1 cellular context compared by ENCODE assay signal in genomic region chr4:73404042-73404441, GRCh38.
TF ChIP-seq lines count a peak whose summit lies in the region.

Gene ALB (plus strand): TSS chr4:73404287. CDS start chr4:73404328, 41 bp downstream.

TF ChIP-seq in HepG2, 621 proteins besides CTCF, POLR2A, EP300 and RAD21 (continues in another document):
- TF ChIP-seq, protein P1, sequence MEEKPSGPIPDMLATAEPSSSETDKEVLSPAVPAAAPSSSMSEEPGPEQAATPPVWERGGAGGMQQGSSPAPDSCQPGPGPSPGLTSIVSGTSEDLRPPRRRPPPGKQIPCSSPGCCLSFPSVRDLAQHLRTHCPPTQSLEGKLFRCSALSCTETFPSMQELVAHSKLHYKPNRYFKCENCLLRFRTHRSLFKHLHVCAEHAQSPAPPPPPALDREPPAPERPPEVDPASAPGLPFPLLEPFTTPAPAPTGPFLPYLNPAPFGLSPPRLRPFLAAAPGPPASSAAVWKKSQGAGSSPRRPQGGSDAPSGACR (CRISPR knock-in tag; IDR thresholded peaks at IDR 0.05): no peak
- TF ChIP-seq MTF2 (CRISPR knock-in tag; IDR thresholded peaks at IDR 0.05; ENCODE audit: borderline replicate concordance) (no peak), ZFP36L2 (CRISPR knock-in tag; IDR thresholded peaks at IDR 0.05) (no peak), NCOA2 (CRISPR knock-in tag; IDR thresholded peaks at IDR 0.05) (peak; percentile 78), CEBPG (CRISPR knock-in tag; IDR thresholded peaks at IDR 0.05) (no peak), NCOR1 (IDR thresholded peaks at IDR 0.05; ENCODE audit: borderline replicate concordance, low read length) (no peak), MYPOP (CRISPR knock-in tag; IDR thresholded peaks at IDR 0.05) (no peak; the same call in 1 of the 2 replicates), TBX3 (IDR thresholded peaks at IDR 0.05; ENCODE audit: borderline replicate concordance) (no peak), ZNF543 (CRISPR knock-in tag; IDR thresholded peaks at IDR 0.05) (no peak), MYC (CRISPR knock-in tag; IDR thresholded peaks at IDR 0.05; ENCODE audit: borderline replicate concordance) (no peak), WIZ (CRISPR knock-in tag; IDR thresholded peaks at IDR 0.05) (no peak), DBP (CRISPR knock-in tag; IDR thresholded peaks at IDR 0.05; ENCODE audit: not compliant biosample characterization) (peak; percentile 60), ZFY (CRISPR knock-in tag; IDR thresholded peaks at IDR 0.05) (peak; percentile 27; the same call in 1 of the 2 replicates), FOXJ3 (CRISPR knock-in tag; IDR thresholded peaks at IDR 0.05; ENCODE audit: borderline replicate concordance) (peak; percentile 87; the same call in 1 of the 2 replicates), ZBTB44 (CRISPR knock-in tag; IDR thresholded peaks at IDR 0.05) (no peak), TARDBP (CRISPR knock-in tag; IDR thresholded peaks at IDR 0.05) (no peak), HOXA5 (CRISPR knock-in tag; IDR thresholded peaks at IDR 0.05) (peak; percentile 65; the same call in 1 of the 2 replicates), ZNF772 (CRISPR knock-in tag; IDR thresholded peaks at IDR 0.05) (no peak), ZNF160 (CRISPR knock-in tag; IDR thresholded peaks at IDR 0.05) (no peak; the same call in 1 of the 2 replicates), EEA1 (CRISPR knock-in tag; IDR thresholded peaks at IDR 0.05; ENCODE audit: borderline replicate concordance) (no peak), E2F2 (CRISPR knock-in tag; IDR thresholded peaks at IDR 0.05; ENCODE audit: borderline replicate concordance) (no peak), ZNF550 (CRISPR knock-in tag; IDR thresholded peaks at IDR 0.05; ENCODE audit: borderline replicate concordance) (no peak), ZNF660 (CRISPR knock-in tag; IDR thresholded peaks at IDR 0.05; ENCODE audit: borderline replicate concordance, low read depth) (no peak), XBP1 (CRISPR knock-in tag; IDR thresholded peaks at IDR 0.05) (no peak), TP53 (CRISPR knock-in tag; conservative IDR thresholded peaks at IDR 0.05) (peak; percentile 74; the same call in 1 of the 2 replicates), KDM1A (CRISPR knock-in tag; IDR thresholded peaks at IDR 0.05) (no peak), ZMYM2 (CRISPR knock-in tag; IDR thresholded peaks at IDR 0.05) (no peak), ZNF7 (CRISPR knock-in tag; IDR thresholded peaks at IDR 0.05) (no peak; the same call in 1 of the 2 replicates), ZNF207 (IDR thresholded peaks at IDR 0.05; ENCODE audit: borderline replicate concordance) (no peak), ZNF720 (CRISPR knock-in tag; IDR thresholded peaks at IDR 0.05) (no peak), ARNT2 (CRISPR knock-in tag; IDR thresholded peaks at IDR 0.05; ENCODE audit: low read depth) (0 out of 2 replicates have a peak, but pooled peaks have one; percentile 54), ZSCAN12 (CRISPR knock-in tag; IDR thresholded peaks at IDR 0.05) (no peak), ZNF333 (CRISPR knock-in tag; IDR thresholded peaks at IDR 0.05; ENCODE audit: borderline replicate concordance) (no peak), SMC3 (IDR thresholded peaks at IDR 0.05; ENCODE audit: low read length) (no peak), NFE2L2 (IDR thresholded peaks at IDR 0.05; ENCODE audit: low read length) (no peak), HCFC1 (IDR thresholded peaks at IDR 0.05; ENCODE audit: low read depth, low read length) (no peak), ZNF430 (CRISPR knock-in tag; IDR thresholded peaks at IDR 0.05) (0 out of 2 replicates have a peak, but pooled peaks have one; percentile 27), ZNF276 (CRISPR knock-in tag; IDR thresholded peaks at IDR 0.05; ENCODE audit: low read depth) (no peak), SKI (IDR thresholded peaks at IDR 0.05; ENCODE audit: partially characterized antibody) (no peak), BCL6 (CRISPR knock-in tag; IDR thresholded peaks at IDR 0.05) (peak; percentile 66), ZNF703 (CRISPR knock-in tag; IDR thresholded peaks at IDR 0.05; ENCODE audit: borderline replicate concordance) (no peak), THYN1 (CRISPR knock-in tag; IDR thresholded peaks at IDR 0.05; ENCODE audit: borderline replicate concordance, low read depth) (no peak), CBX2 (IDR thresholded peaks at IDR 0.05; ENCODE audit: low read depth, low read length) (no peak), CBX2 (CRISPR knock-in tag; IDR thresholded peaks at IDR 0.05; ENCODE audit: low read depth) (no peak)
- TF ChIP-seq, protein P2, sequence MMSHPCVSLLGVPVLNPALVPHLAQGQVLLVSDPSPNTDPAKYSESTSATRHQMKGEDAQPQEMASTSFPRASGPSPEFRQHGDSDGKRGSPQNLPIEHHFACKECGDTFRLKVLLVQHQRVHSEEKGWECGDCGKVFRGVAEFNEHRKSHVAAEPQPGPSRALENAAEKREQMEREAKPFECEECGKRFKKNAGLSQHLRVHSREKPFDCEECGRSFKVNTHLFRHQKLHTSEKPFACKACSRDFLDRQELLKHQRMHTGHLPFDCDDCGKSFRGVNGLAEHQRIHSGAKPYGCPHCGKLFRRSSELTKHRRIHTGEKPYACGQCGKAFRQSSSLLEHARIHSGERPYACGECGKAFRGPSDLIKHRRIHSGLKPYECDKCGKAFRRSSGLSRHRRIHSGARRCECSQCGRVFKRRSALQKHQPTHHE (CRISPR knock-in tag; IDR thresholded peaks at IDR 0.05; ENCODE audit: borderline replicate concordance): no peak
- TF ChIP-seq, protein P3, sequence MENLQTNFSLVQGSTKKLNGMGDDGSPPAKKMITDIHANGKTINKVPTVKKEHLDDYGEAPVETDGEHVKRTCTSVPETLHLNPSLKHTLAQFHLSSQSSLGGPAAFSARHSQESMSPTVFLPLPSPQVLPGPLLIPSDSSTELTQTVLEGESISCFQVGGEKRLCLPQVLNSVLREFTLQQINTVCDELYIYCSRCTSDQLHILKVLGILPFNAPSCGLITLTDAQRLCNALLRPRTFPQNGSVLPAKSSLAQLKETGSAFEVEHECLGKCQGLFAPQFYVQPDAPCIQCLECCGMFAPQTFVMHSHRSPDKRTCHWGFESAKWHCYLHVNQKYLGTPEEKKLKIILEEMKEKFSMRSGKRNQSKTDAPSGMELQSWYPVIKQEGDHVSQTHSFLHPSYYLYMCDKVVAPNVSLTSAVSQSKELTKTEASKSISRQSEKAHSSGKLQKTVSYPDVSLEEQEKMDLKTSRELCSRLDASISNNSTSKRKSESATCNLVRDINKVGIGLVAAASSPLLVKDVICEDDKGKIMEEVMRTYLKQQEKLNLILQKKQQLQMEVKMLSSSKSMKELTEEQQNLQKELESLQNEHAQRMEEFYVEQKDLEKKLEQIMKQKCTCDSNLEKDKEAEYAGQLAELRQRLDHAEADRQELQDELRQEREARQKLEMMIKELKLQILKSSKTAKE (CRISPR knock-in tag; IDR thresholded peaks at IDR 0.05; ENCODE audit: borderline replicate concordance): no peak
- TF ChIP-seq, protein P4, sequence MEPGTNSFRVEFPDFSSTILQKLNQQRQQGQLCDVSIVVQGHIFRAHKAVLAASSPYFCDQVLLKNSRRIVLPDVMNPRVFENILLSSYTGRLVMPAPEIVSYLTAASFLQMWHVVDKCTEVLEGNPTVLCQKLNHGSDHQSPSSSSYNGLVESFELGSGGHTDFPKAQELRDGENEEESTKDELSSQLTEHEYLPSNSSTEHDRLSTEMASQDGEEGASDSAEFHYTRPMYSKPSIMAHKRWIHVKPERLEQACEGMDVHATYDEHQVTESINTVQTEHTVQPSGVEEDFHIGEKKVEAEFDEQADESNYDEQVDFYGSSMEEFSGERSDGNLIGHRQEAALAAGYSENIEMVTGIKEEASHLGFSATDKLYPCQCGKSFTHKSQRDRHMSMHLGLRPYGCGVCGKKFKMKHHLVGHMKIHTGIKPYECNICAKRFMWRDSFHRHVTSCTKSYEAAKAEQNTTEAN (CRISPR knock-in tag; conservative IDR thresholded peaks at IDR 0.05): no peak
- TF ChIP-seq, protein P5, sequence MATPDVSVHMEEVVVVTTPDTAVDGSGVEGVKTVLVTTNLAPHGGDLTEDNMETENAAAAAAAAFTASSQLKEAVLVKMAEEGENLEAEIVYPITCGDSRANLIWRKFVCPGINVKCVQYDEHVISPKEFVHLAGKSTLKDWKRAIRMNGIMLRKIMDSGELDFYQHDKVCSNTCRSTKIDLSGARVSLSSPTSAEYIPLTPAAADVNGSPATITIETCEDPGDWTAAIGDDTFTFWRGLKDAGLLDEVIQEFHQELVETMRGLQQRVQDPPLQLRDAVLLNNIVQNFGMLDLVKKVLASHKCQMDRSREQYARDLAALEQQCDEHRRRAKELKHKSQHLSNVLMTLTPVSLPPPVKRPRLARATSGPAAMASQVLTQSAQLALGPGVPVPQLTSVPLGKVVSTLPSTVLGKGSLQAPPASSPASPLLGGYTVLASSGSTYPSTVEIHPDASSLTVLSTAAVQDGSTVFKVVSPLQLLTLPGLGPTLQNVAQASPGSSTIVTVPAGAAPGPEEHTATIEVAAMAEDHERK (CRISPR knock-in tag; IDR thresholded peaks at IDR 0.05; ENCODE audit: low read depth): no peak
- TF ChIP-seq, protein P6, sequence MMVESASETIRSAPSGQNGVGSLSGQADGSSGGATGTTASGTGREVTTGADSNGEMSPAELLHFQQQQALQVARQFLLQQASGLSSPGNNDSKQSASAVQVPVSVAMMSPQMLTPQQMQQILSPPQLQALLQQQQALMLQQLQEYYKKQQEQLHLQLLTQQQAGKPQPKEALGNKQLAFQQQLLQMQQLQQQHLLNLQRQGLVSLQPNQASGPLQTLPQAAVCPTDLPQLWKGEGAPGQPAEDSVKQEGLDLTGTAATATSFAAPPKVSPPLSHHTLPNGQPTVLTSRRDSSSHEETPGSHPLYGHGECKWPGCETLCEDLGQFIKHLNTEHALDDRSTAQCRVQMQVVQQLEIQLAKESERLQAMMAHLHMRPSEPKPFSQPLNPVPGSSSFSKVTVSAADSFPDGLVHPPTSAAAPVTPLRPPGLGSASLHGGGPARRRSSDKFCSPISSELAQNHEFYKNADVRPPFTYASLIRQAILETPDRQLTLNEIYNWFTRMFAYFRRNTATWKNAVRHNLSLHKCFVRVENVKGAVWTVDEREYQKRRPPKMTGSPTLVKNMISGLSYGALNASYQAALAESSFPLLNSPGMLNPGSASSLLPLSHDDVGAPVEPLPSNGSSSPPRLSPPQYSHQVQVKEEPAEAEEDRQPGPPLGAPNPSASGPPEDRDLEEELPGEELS (CRISPR knock-in tag; IDR thresholded peaks at IDR 0.05): peak; percentile 55
